In the genomic region with DNA sequence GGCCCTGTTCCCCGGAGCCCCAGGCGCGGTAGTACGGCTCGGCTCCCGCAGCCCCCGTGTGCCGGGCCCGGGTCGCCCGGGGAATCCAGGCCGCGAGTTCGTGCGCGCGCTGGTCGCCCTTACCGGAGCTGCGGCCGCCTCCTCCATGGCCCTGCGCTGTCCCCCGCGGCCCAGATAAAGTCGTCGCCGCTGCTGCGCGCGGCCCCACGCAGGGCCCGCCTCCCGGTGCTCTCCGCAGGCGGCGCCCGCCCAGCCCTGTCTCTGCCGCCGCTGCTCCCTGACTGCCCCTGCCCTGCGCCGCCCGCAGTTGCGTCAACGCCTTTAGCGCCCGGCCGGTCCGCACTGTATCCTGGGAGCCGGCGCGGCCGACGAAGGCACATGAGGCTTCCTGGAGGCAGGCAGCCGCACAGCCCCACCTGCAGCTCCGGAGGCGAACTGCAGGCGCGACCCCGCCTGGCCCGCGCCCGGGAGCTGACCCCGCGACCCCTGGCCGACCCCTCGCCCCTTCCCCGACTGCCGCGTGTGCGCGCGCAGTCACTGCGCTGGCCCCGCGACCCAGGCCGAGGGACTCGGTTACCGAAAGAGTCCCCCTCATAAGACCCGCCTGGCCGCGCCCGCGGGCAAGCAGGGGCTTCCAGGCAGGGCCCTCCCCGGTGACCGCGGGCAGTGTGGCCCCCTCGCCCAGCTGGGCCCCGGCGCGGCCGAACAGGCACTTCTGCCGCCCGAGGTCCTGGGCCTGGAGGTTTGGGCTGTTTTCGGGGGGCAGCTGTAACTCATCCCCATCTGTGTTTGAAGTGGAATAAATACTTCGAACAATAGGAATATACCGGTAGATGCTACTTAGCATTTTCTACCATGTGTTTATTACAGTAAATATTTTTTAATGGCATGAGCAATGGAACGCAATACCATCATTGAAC, we compare ENCODE assay signal across 1 cellular context.
TF ChIP-seq lines count a peak whose summit lies in the region.

No MANE protein-coding gene starts in this region.

TF ChIP-seq in HepG2, 621 proteins besides CTCF, POLR2A, EP300 and RAD21 (continued from another document and continues in another):
- peak; percentile 55; the same call in 1 of the 2 replicates for TF ChIP-seq ZNF609 (CRISPR knock-in tag; IDR thresholded peaks at IDR 0.05; ENCODE audit: borderline replicate concordance)
- TF ChIP-seq ARNTL (CRISPR knock-in tag; IDR thresholded peaks at IDR 0.05): peak; percentile 63; the same call in 1 of the 2 replicates
- TF ChIP-seq, protein P1, sequence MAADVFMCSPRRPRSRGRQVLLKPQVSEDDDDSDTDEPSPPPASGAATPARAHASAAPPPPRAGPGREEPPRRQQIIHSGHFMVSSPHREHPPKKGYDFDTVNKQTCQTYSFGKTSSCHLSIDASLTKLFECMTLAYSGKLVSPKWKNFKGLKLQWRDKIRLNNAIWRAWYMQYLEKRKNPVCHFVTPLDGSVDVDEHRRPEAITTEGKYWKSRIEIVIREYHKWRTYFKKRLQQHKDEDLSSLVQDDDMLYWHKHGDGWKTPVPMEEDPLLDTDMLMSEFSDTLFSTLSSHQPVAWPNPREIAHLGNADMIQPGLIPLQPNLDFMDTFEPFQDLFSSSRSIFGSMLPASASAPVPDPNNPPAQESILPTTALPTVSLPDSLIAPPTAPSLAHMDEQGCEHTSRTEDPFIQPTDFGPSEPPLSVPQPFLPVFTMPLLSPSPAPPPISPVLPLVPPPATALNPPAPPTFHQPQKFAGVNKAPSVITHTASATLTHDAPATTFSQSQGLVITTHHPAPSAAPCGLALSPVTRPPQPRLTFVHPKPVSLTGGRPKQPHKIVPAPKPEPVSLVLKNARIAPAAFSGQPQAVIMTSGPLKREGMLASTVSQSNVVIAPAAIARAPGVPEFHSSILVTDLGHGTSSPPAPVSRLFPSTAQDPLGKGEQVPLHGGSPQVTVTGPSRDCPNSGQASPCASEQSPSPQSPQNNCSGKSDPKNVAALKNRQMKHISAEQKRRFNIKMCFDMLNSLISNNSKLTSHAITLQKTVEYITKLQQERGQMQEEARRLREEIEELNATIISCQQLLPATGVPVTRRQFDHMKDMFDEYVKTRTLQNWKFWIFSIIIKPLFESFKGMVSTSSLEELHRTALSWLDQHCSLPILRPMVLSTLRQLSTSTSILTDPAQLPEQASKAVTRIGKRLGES (CRISPR knock-in tag; IDR thresholded peaks at IDR 0.05; ENCODE audit: borderline replicate concordance): no peak
- no peak for TF ChIP-seq ZBTB3 (CRISPR knock-in tag; IDR thresholded peaks at IDR 0.05; ENCODE audit: borderline replicate concordance, low read depth)
- TF ChIP-seq THAP8 (CRISPR knock-in tag; IDR thresholded peaks at IDR 0.05; ENCODE audit: borderline replicate concordance): no peak
- TF ChIP-seq RBFOX2 (IDR thresholded peaks at IDR 0.05; ENCODE audit: low read depth, low read length): peak; percentile 94
- TF ChIP-seq JUND (CRISPR knock-in tag; IDR thresholded peaks at IDR 0.05): peak; percentile 80
- no peak for TF ChIP-seq TCF7 (IDR thresholded peaks at IDR 0.05; ENCODE audit: low read depth)
- TF ChIP-seq ZNF501 (CRISPR knock-in tag; IDR thresholded peaks at IDR 0.05): no peak; the same call in 1 of the 2 replicates
- TF ChIP-seq ZNF737 (CRISPR knock-in tag; IDR thresholded peaks at IDR 0.05; ENCODE audit: borderline replicate concordance): no peak
- no peak for TF ChIP-seq CBX2 (IDR thresholded peaks at IDR 0.05; ENCODE audit: low read depth, low read length)
- 0 out of 2 replicates have a peak, but pooled peaks have one; percentile 22 for TF ChIP-seq CBX2 (CRISPR knock-in tag; IDR thresholded peaks at IDR 0.05; ENCODE audit: low read depth)
- peak; percentile 53; the same call in 1 of the 2 replicates for TF ChIP-seq ZNF232 (CRISPR knock-in tag; IDR thresholded peaks at IDR 0.05; ENCODE audit: borderline replicate concordance)
- TF ChIP-seq ZFYVE20 (CRISPR knock-in tag; IDR thresholded peaks at IDR 0.05; ENCODE audit: borderline replicate concordance, low read depth): no peak
- no peak for TF ChIP-seq ZFP36L1 (CRISPR knock-in tag; IDR thresholded peaks at IDR 0.05)
- peak; percentile 63; the same call in 1 of the 2 replicates for TF ChIP-seq ZNF441 (CRISPR knock-in tag; IDR thresholded peaks at IDR 0.05; ENCODE audit: borderline replicate concordance)
- TF ChIP-seq MED1 (CRISPR knock-in tag; IDR thresholded peaks at IDR 0.05): peak; percentile 82
- TF ChIP-seq CENPT (CRISPR knock-in tag; IDR thresholded peaks at IDR 0.05; ENCODE audit: low read depth): no peak
- no peak for TF ChIP-seq ZFP36L2 (CRISPR knock-in tag; IDR thresholded peaks at IDR 0.05)
- TF ChIP-seq, protein P2, sequence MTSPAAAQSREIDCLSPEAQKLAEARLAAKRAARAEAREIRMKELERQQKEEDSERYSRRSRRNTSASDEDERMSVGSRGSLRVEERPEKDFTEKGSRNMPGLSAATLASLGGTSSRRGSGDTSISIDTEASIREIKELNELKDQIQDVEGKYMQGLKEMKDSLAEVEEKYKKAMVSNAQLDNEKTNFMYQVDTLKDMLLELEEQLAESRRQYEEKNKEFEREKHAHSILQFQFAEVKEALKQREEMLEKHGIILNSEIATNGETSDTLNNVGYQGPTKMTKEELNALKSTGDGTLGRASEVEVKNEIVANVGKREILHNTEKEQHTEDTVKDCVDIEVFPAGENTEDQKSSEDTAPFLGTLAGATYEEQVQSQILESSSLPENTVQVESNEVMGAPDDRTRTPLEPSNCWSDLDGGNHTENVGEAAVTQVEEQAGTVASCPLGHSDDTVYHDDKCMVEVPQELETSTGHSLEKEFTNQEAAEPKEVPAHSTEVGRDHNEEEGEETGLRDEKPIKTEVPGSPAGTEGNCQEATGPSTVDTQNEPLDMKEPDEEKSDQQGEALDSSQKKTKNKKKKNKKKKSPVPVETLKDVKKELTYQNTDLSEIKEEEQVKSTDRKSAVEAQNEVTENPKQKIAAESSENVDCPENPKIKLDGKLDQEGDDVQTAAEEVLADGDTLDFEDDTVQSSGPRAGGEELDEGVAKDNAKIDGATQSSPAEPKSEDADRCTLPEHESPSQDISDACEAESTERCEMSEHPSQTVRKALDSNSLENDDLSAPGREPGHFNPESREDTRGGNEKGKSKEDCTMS (CRISPR knock-in tag; conservative IDR thresholded peaks at IDR 0.05): no peak
- TF ChIP-seq ZNF503 (CRISPR knock-in tag; IDR thresholded peaks at IDR 0.05): peak; percentile 54; the same call in 1 of the 2 replicates
- no peak for TF ChIP-seq PBX2 (CRISPR knock-in tag; IDR thresholded peaks at IDR 0.05)
- TF ChIP-seq, protein P3, sequence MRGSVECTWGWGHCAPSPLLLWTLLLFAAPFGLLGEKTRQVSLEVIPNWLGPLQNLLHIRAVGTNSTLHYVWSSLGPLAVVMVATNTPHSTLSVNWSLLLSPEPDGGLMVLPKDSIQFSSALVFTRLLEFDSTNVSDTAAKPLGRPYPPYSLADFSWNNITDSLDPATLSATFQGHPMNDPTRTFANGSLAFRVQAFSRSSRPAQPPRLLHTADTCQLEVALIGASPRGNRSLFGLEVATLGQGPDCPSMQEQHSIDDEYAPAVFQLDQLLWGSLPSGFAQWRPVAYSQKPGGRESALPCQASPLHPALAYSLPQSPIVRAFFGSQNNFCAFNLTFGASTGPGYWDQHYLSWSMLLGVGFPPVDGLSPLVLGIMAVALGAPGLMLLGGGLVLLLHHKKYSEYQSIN (CRISPR knock-in tag; IDR thresholded peaks at IDR 0.05; ENCODE audit: borderline replicate concordance): no peak
- no peak for TF ChIP-seq ATF1 (CRISPR knock-in tag; IDR thresholded peaks at IDR 0.05)
- TF ChIP-seq MED8 (CRISPR knock-in tag; IDR thresholded peaks at IDR 0.05; ENCODE audit: insufficient replicate concordance): peak; percentile 59
- TF ChIP-seq TARDBP (CRISPR knock-in tag; IDR thresholded peaks at IDR 0.05): peak; percentile 95
- TF ChIP-seq U2AF2 (IDR thresholded peaks at IDR 0.05; ENCODE audit: low read depth, low read length): no peak
- no peak for TF ChIP-seq ZNF512B (CRISPR knock-in tag; IDR thresholded peaks at IDR 0.05; ENCODE audit: borderline replicate concordance)
- peak; percentile 97 for TF ChIP-seq POGZ (CRISPR knock-in tag; IDR thresholded peaks at IDR 0.05)
- TF ChIP-seq ZNF34 (CRISPR knock-in tag; IDR thresholded peaks at IDR 0.05; ENCODE audit: borderline replicate concordance): no peak
- 0 out of 2 replicates have a peak, but pooled peaks have one; percentile 71 for TF ChIP-seq ZNF879 (CRISPR knock-in tag; IDR thresholded peaks at IDR 0.05)
